ENCODE assay signal across 16 cellular contexts in genomic region chr4:115110191-115111166, GRCh38. TPM values are rescaled to one million over a fixed set of nuclear protein-coding genes. Genes with fewer than 3 reads are reported as not detected.
DNase-seq lines count a peak whose midpoint lies in the region; ATAC-seq and TF ChIP-seq lines count a peak whose summit lies in the region.
"Had no signal": no experiment of that assay in that cellular context is flagged by ENCODE, and none has a peak within 500 bp of the region (broad histone marks: within the 10 kb centered on the region; RNA-seq: fewer than 3 reads in every experiment).

No MANE protein-coding gene starts in this region.

- CTCF ChIA-PET in CD8-positive, alpha-beta T cell (lab: Charles Lee), result no interaction called here

- no peaks in the 10 kb centered on the region for H3K4me1 ChIP-seq in CD8-positive, alpha-beta T cell (ENCODE audit: insufficient read depth, low read length)
- H3K4me1 ChIP-seq: adrenal gland, uterus had no signal

- H3K27ac ChIP-seq in CD8-positive, alpha-beta T cell (ENCODE audit: low read depth, low read length), result no peak overlapping the region
- H3K27ac ChIP-seq in WERI-Rb-1, result no peak overlapping the region
- H3K27ac ChIP-seq: adrenal gland, uterus had no signal

- intact Hi-C loops in posterior vena cava (cut with DNase I), result no loop called here
- intact Hi-C loops in CD8-positive, alpha-beta T cell (cut with DNase I, micrococcal nuclease), result no loop called here

- no peaks in the 10 kb centered on the region for H3K27me3 ChIP-seq in CD8-positive, alpha-beta T cell (ENCODE audit: insufficient read depth, low read length)
- no peaks in the 10 kb centered on the region for H3K27me3 ChIP-seq in WERI-Rb-1 (ENCODE audit: insufficient read depth, low read depth, severe bottlenecking)
- H3K27me3 ChIP-seq: adrenal gland, uterus had no signal

- POLR2A ChIA-PET in CD8-positive, alpha-beta T cell (lab: Charles Lee), result no interaction called here

- no peaks in the 10 kb centered on the region for H3K27me3 Mint-ChIP-seq in CD8-positive, alpha-beta T cell (ENCODE audit: low read depth)

- no peak for ATAC-seq in GM18511 (IDR thresholded peaks at IDR 0.05; ENCODE audit: unreplicated experiment)
- ATAC-seq in CD8-positive, alpha-beta T cell, result no peak
- ATAC-seq: stimulated activated effector memory CD8-positive, alpha-beta T cell treated with anti-CD3 and anti-CD28 coated beads, Interleukin-12 subunit alpha, Interleukin-12 subunit beta, amount 100 ng/mL, for 72 hours had no signal

- H3K9me3 ChIP-seq in CD8-positive, alpha-beta T cell (ENCODE audit: low read length), result no peaks in the 10 kb centered on the region
- no peaks in the 10 kb centered on the region for H3K9me3 ChIP-seq in WERI-Rb-1 (ENCODE audit: severe bottlenecking)
- H3K9me3 ChIP-seq: adrenal gland, uterus had no signal

- H3K4me1 Mint-ChIP-seq in CD8-positive, alpha-beta T cell (ENCODE audit: low read depth), result no peaks in the 10 kb centered on the region
- H3K4me1 Mint-ChIP-seq: stimulated activated effector memory CD8-positive, alpha-beta T cell treated with anti-CD3 and anti-CD28 coated beads, Interleukin-12 subunit alpha, Interleukin-12 subunit beta, amount 100 ng/mL, for 72 hours had no signal

- TF ChIP-seq CTCF in CD8-positive, alpha-beta T cell (IDR thresholded peaks at IDR 0.05), result no peak
- TF ChIP-seq CTCF in WERI-Rb-1 (IDR thresholded peaks at IDR 0.05; ENCODE audit: low read depth, low read length), result no peak

- no peaks in the 10 kb centered on the region for H3K36me3 ChIP-seq in CD8-positive, alpha-beta T cell (ENCODE audit: insufficient read depth, low read length)
- no peaks in the 10 kb centered on the region for H3K36me3 ChIP-seq in WERI-Rb-1
- H3K36me3 ChIP-seq: adrenal gland had no signal

- H3K4me3 ChIP-seq in CD8-positive, alpha-beta T cell (ENCODE audit: low read depth, low read length), result no peak overlapping the region
- H3K4me3 ChIP-seq in WERI-Rb-1 (ENCODE audit: low read depth, low read length), result no peak overlapping the region
- H3K4me3 ChIP-seq: adrenal gland, uterus had no signal

- H3K9me3 Mint-ChIP-seq in CD8-positive, alpha-beta T cell, result no peaks in the 10 kb centered on the region
- H3K9me3 Mint-ChIP-seq: stimulated activated effector memory CD8-positive, alpha-beta T cell treated with anti-CD3 and anti-CD28 coated beads, Interleukin-12 subunit alpha, Interleukin-12 subunit beta, amount 100 ng/mL, for 72 hours had no signal

- no peak overlapping the region for H3K4me3 Mint-ChIP-seq in CD8-positive, alpha-beta T cell
- H3K4me3 Mint-ChIP-seq: stimulated activated effector memory CD8-positive, alpha-beta T cell treated with anti-CD3 and anti-CD28 coated beads, Interleukin-12 subunit alpha, Interleukin-12 subunit beta, amount 100 ng/mL, for 72 hours had no signal

- no peak overlapping the region for H3K27ac Mint-ChIP-seq in CD8-positive, alpha-beta T cell
- H3K27ac Mint-ChIP-seq: stimulated activated effector memory CD8-positive, alpha-beta T cell treated with anti-CD3 and anti-CD28 coated beads, Interleukin-12 subunit alpha, Interleukin-12 subunit beta, amount 100 ng/mL, for 72 hours had no signal

- DNase-seq in D341Med (ENCODE audit: low spot score) (peak; percentile 21), NCI-H146 (lab: John Stamatoyannopoulos, UW) (peak; percentile 84), NCI-H510A treated with DMSO at 0.1 percent for 48 hours (lab: John Stamatoyannopoulos, UW) (peak; percentile 67), glomerular visceral epithelial cell (ENCODE audit: extremely low spot score) (peak; percentile 6), posterior vena cava (ENCODE audit: low spot score) (no peak), WERI-Rb-1 (no peak)
- DNase-seq in CD8-positive, alpha-beta T cell, result no peak
- DNase-seq: activated CD4-positive, CD25-positive, alpha-beta regulatory T cell treated with anti-CD3 and anti-CD28 coated beads, Interleukin-2, amount 50 U/mL, for 72 hours; adrenal gland; dermis blood vessel endothelial cell; midbrain; T-helper 1 cell; uterus had no signal

- no peaks in the 10 kb centered on the region for H3K36me3 Mint-ChIP-seq in CD8-positive, alpha-beta T cell
- H3K36me3 Mint-ChIP-seq: stimulated activated effector memory CD8-positive, alpha-beta T cell treated with anti-CD3 and anti-CD28 coated beads, Interleukin-12 subunit alpha, Interleukin-12 subunit beta, amount 100 ng/mL, for 72 hours had no signal

RNA-seq across cellular contexts. Expression of gene NDST4, which starts 2.9 kb away (rescaled TPM):
- total RNA-seq in posterior vena cava, result not detected
- total RNA-seq in CD8-positive, alpha-beta T cell, result not detected
- total RNA-seq: adrenal gland, dermis blood vessel endothelial cell, renal cortical epithelial cell had no signal

Comparison
In these comparisons a context has a peak if more than half of its experiments do, and no peak if none do; other contexts are left out.
1. DNase-seq: peak in D341Med (single experiment), NCI-H146 (single experiment), NCI-H510A treated with DMSO at 0.1 percent for 48 hours (single experiment) and glomerular visceral epithelial cell (single experiment); none in posterior vena cava (single experiment), CD8-positive, alpha-beta T cell (0 of 7) and WERI-Rb-1 (single experiment).